ENCODE assay signal across 27 cellular contexts in the genomic region with DNA sequence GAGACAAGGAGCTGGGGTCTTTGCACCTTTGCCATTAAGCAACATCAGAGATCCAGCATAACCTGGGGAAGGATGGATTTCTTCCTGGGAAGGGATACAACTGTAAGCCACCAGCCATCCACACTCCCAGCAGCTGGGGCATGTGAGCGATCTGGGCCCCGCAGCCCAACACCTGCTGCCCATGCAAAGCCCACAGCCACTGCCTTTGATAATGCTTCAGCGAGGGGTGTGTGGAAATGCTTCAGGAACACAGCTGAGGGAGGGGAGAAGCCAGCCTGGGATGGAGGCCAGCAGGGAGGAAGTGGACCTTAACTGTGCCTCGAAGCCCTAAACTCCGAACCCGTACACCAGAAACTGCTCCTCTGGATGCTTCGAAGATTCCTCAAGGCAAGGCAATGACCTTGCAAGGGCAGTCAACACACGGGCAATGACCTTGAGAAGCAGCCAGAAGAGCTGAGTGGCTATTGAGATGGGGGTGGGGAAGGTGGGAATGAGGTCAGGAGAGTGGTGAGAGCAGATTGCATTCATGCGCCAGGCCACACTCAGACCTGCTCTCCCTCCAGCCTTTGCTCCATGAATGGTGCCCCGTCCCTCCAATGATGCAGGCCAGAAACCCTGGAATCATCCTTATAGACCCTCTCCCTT.
"Had no signal": no experiment of that assay in that cellular context is flagged by ENCODE, and none has a peak within 500 bp of the region (broad histone marks: within the 10 kb centered on the region; RNA-seq: fewer than 3 reads in every experiment).

No MANE protein-coding gene starts in this region.

- H3K36me3 Mint-ChIP-seq: activated naive CD4-positive, alpha-beta T cell treated with anti-CD3 and anti-CD28 coated beads, Interleukin-2, amount 50 U/mL, for 72 hours had no signal

- H3K9me3 Mint-ChIP-seq: activated B cell treated with CpG ODN at 0.5 μM for 24 hours; activated CD8-positive, alpha-beta T cell treated with anti-CD3 and anti-CD28 coated beads for 36 hours; activated naive CD4-positive, alpha-beta T cell treated with anti-CD3 and anti-CD28 coated beads, Interleukin-2, amount 50 U/mL, for 72 hours; central memory CD8-positive, alpha-beta T cell; naive B cell; nephron progenitor cell; stimulated activated memory B cell treated with anti-CD40 and anti-IgM and Interleukin-4, amounts not matched to agents 10 μg/mL and 1 μg/mL and 100 μg/mL, for 72 hours had no signal

- H3K9me3 ChIP-seq: ovary, transverse colon had no signal

- H3K27me3 ChIP-seq: brain microvascular endothelial cell, ovary, transverse colon had no signal

- H3K4me1 Mint-ChIP-seq: activated B cell treated with CpG ODN at 0.5 μM for 24 hours; central memory CD8-positive, alpha-beta T cell; stimulated activated memory B cell treated with anti-CD40 and anti-IgM and Interleukin-4, amounts not matched to agents 10 μg/mL and 1 μg/mL and 100 μg/mL, for 72 hours had no signal

- H3K27ac ChIP-seq: brain microvascular endothelial cell, ovary, transverse colon had no signal

- H3K27ac Mint-ChIP-seq: activated B cell treated with CpG ODN at 0.5 μM for 24 hours; activated CD8-positive, alpha-beta T cell treated with anti-CD3 and anti-CD28 coated beads for 36 hours; naive B cell; progenitor cell of endocrine pancreas; stimulated activated memory B cell treated with anti-CD40 and anti-IgM and Interleukin-4, amounts not matched to agents 10 μg/mL and 1 μg/mL and 100 μg/mL, for 72 hours had no signal

- H3K4me3 ChIP-seq: ovary, transverse colon had no signal

- H3K4me1 ChIP-seq: transverse colon had no signal

- ATAC-seq: activated CD8-positive, alpha-beta T cell treated with anti-CD3 and anti-CD28 coated beads for 36 hours; activated naive CD4-positive, alpha-beta T cell treated with anti-CD3 and anti-CD28 coated beads, Interleukin-2, amount 50 U/mL, for 72 hours; left ventricle myocardium superior; sciatic nerve; stimulated activated memory B cell treated with anti-CD40 and anti-IgM and Interleukin-4, amounts not matched to agents 10 μg/mL and 1 μg/mL and 100 μg/mL, for 72 hours had no signal

- FAIRE-seq: colon, frontal cortex, islet of Langerhans, small intestine had no signal

- H3K36me3 ChIP-seq: brain microvascular endothelial cell, ovary, transverse colon had no signal

- DNase-seq: activated B cell treated with CpG ODN at 0.5 μM for 24 hours; activated CD4-positive, alpha-beta T cell treated with anti-CD3 and anti-CD28 coated beads, Interleukin-2, amount 50 U/mL, for 1 hour; activated CD8-positive, alpha-beta T cell treated with anti-CD3 and anti-CD28 coated beads for 36 hours; activated naive CD4-positive, alpha-beta T cell; activated T-cell treated with anti-CD3 and anti-CD28 coated beads, Interleukin-2, amount 50 U/mL, for 48 hours; anterior cingulate cortex; brain microvascular endothelial cell; effector CD8-positive, alpha-beta T cell; left ventricle myocardium superior; mammary epithelial cell; naive B cell; nephron progenitor cell; small intestine; stimulated activated CD4-positive, alpha-beta T cell treated with anti-CD3 and anti-CD28 coated beads, Interleukin-1b, Interleukin-23, amount 100 ng/mL, for 48 hours; stimulated activated CD4-positive, alpha-beta T cell treated with anti-CD3 and anti-CD28 coated beads, Interleukin-4, amount 100 ng/mL, for 4 hours; stimulated activated CD8-positive, alpha-beta memory T cell treated with anti-CD3 and anti-CD28 coated beads, Interleukin-4, amount 100 ng/mL, for 48 hours; T-helper 2 cell; transverse colon had no signal

- H3K4me3 Mint-ChIP-seq: activated B cell treated with CpG ODN at 0.5 μM for 24 hours; activated CD8-positive, alpha-beta T cell treated with anti-CD3 and anti-CD28 coated beads for 36 hours; central memory CD8-positive, alpha-beta T cell; nephron progenitor cell; stimulated activated memory B cell treated with anti-CD40 and anti-IgM and Interleukin-4, amounts not matched to agents 10 μg/mL and 1 μg/mL and 100 μg/mL, for 72 hours had no signal

- H3K27me3 Mint-ChIP-seq: activated B cell treated with CpG ODN at 0.5 μM for 24 hours; activated CD8-positive, alpha-beta T cell treated with anti-CD3 and anti-CD28 coated beads for 36 hours; central memory CD8-positive, alpha-beta T cell; naive B cell; progenitor cell of endocrine pancreas; stimulated activated memory B cell treated with anti-CD40 and anti-IgM and Interleukin-4, amounts not matched to agents 10 μg/mL and 1 μg/mL and 100 μg/mL, for 72 hours had no signal
